In genomic region chr21:38804617-38805281, GRCh38 we compare ENCODE assay signal across 8 cellular contexts. TPM values are rescaled to one million over a fixed set of nuclear protein-coding genes. Genes with fewer than 3 reads are reported as not detected.
DNase-seq lines count a peak whose midpoint lies in the region; TF ChIP-seq lines count a peak whose summit lies in the region.

No MANE protein-coding gene starts in this region.

- peaks cover 1% of the 10 kb centered on the region; the same call in 1 of the 2 replicates for H3K36me3 ChIP-seq in iPS-20b (ENCODE audit: insufficient read depth, low read depth, low read length)
- H3K36me3 ChIP-seq in skeletal muscle satellite cell (ENCODE audit: insufficient read depth, low read length), result peaks cover 8% of the 10 kb centered on the region

- H3K9ac ChIP-seq in iPS-20b (ENCODE audit: low read depth, low read length) (peak overlapping the region; percentile 84; the same call in 1 of the 2 replicates), skeletal muscle satellite cell (ENCODE audit: low read depth, low read length) (peak overlapping the region; percentile 88)

- H3K27me3 Mint-ChIP-seq in MCF 10A (ENCODE audit: insufficient read depth, unreplicated experiment), result no peaks in the 10 kb centered on the region

- no peak for DNase-seq in AG04449 (ENCODE audit: low read depth, low spot score)
- peak; percentile 45 for DNase-seq in GM13977 (ENCODE audit: low spot score)
- DNase-seq in HuH-7.5 (ENCODE audit: low spot score), result peak; percentile 44
- peak; percentile 51 for DNase-seq in SK-MEL-5 (ENCODE audit: low read depth, low spot score)
- peak; percentile 76 for DNase-seq in MCF 10A (ENCODE audit: unreplicated experiment)
- DNase-seq in effector CD4-positive, alpha-beta T cell, result no peak

- in situ Hi-C loops in GM13977 (cut with MboI; ENCODE audit: low pct_unique_long_range_greater_than_20kb, low sequenced_read_pairs, unreplicated experiment), result no loop called here
- in situ Hi-C loops in SK-MEL-5 (cut with HindIII; ENCODE audit: low pct_unique_long_range_greater_than_20kb, low sequenced_read_pairs), result no loop called here

- peak overlapping the region; percentile 98 for H3K27ac Mint-ChIP-seq in MCF 10A (ENCODE audit: low read depth, unreplicated experiment)

- peaks cover 30% of the 10 kb centered on the region for H3K4me1 Mint-ChIP-seq in MCF 10A (ENCODE audit: insufficient read depth, unreplicated experiment)

- peak; percentile 65 for TF ChIP-seq CTCF in AG04449 (IDR thresholded peaks at IDR 0.05; ENCODE audit: insufficient read depth, low read length, missing control alignments)
- TF ChIP-seq CTCF in GM13977 (IDR thresholded peaks at IDR 0.05; ENCODE audit: extremely low read depth, insufficient read depth, missing control alignments), result peak; percentile 53
- TF ChIP-seq CTCF in MCF 10A (IDR thresholded peaks at IDR 0.05; ENCODE audit: unreplicated experiment), result peak; percentile 36

- no TSS peak for BruUV-seq in MCF 10A (replicated peaks; lab: Mats Ljungman, UMichigan)

- CTCF ChIA-PET in AG04449 (lab: Yijun Ruan, JAX), result interaction anchor here (1.1 to 3.3 kb wide), 3 partner anchors 9 to 333 kb away, joined by 3 to 14 read pairs (median 3); no protein-coding TSS in a partner anchor
- CTCF ChIA-PET in MCF 10A (lab: Yijun Ruan, JAX), result interaction anchor here (0.6 to 0.9 kb wide), 3 partner anchors 17 to 223 kb away, joined by 3 to 4 read pairs (median 3); no protein-coding TSS in a partner anchor

- peaks cover 34% of the 10 kb centered on the region for H3K36me3 Mint-ChIP-seq in MCF 10A (ENCODE audit: insufficient read depth, unreplicated experiment)

- no peak overlapping the region for H3K27ac ChIP-seq in iPS-20b (ENCODE audit: low read length)

- H3K27me3 ChIP-seq in iPS-20b (ENCODE audit: insufficient read depth, low read length), result peaks cover 17% of the 10 kb centered on the region
- no peaks in the 10 kb centered on the region for H3K27me3 ChIP-seq in skeletal muscle satellite cell (ENCODE audit: control insufficient read depth, insufficient read depth, low read length)

- H3K4me1 ChIP-seq in iPS-20b (ENCODE audit: insufficient read depth, low read length) (peaks cover 20% of the 10 kb centered on the region), skeletal muscle satellite cell (ENCODE audit: control insufficient read depth, insufficient read depth, low read length) (peaks cover 18% of the 10 kb centered on the region)

- no peaks in the 10 kb centered on the region for H3K9me3 ChIP-seq in iPS-20b (ENCODE audit: insufficient read depth, low read depth, low read length)
- H3K9me3 ChIP-seq in skeletal muscle satellite cell (replicated peaks; ENCODE audit: low read length), result no peaks in the 10 kb centered on the region

- peak overlapping the region; percentile 97 for H3K4me3 Mint-ChIP-seq in MCF 10A (ENCODE audit: unreplicated experiment)

- POLR2A ChIA-PET in AG04449 (lab: Yijun Ruan, JAX) (interaction anchor here (0.6 kb wide), 1 partner anchor 20 kb away, joined by 4 read pairs; no protein-coding TSS in a partner anchor), MCF 10A (lab: Yijun Ruan, JAX) (interaction anchor here (0.6 to 11.6 kb wide), 15 partner anchors 13 to 333 kb away, joined by 3 to 188 read pairs (median 3); no protein-coding TSS in a partner anchor)

- intact Hi-C loops in MCF 10A (cut with micrococcal nuclease), result loop anchor here (1.0 to 10.0 kb wide), 6 partner anchors 32 to 322 kb away; no protein-coding TSS in a partner anchor

- no peaks in the 10 kb centered on the region for H3K9me3 Mint-ChIP-seq in MCF 10A (ENCODE audit: unreplicated experiment)

- H3K4me2 ChIP-seq in skeletal muscle satellite cell (ENCODE audit: low read length), result peak overlapping the region; percentile 94

- H3K4me3 ChIP-seq in AG04449 (ENCODE audit: low read depth, low read length) (peak overlapping the region; percentile 80), iPS-20b (ENCODE audit: low read length) (peak overlapping the region; percentile 90), skeletal muscle satellite cell (ENCODE audit: low read length) (peak overlapping the region; percentile 86)

RNA-seq across cellular contexts. Expression of gene ETS2, which starts 1.0 kb away (rescaled TPM):
- 3.6 and 4.2 TPM in 2 replicates for total RNA-seq in SK-MEL-5 (2014; rRNA removed; shearing (Covaris generic))
- polyA plus RNA-seq in SK-MEL-5 (2015; cell fraction: cytosol; rRNA removed), result 6.9 and 7.9 TPM in 2 replicates
- 5.5 and 7.6 TPM in 2 replicates for polyA plus RNA-seq in SK-MEL-5 (2015; cell fraction: nucleus; rRNA removed)
- total RNA-seq in MCF 10A (2022), result 109 and 126 TPM in 2 replicates
- 6.3 and 7.4 TPM in 2 replicates for total RNA-seq in skeletal muscle satellite cell (2012; rRNA removed)

Comparison
In these comparisons a context has a peak if more than half of its experiments do, and no peak if none do; other contexts are left out.
1. DNase-seq: peak in GM13977 (single experiment), HuH-7.5 (single experiment), SK-MEL-5 (single experiment) and MCF 10A (single experiment); none in AG04449 (single experiment) and effector CD4-positive, alpha-beta T cell (single experiment).
2. RNA of gene ETS2, which starts 1.0 kb away (total RNA-seq): 109 to 126 TPM in MCF 10A; 3.6 to 4.2 TPM in SK-MEL-5; every median in the first group is over 10 times any median in the second.
3. Peak in every context shown above with its lines, with median percentiles within 50 percentile points of each other: H3K4me3 ChIP-seq and CTCF ChIP-seq.